Comparison of ENCODE assay signal across 12 cellular contexts in genomic region chr6:1821188-1822183, GRCh38.
A peak's percentile ranks its signal among the peaks of the same experiment; 100 is the strongest.
DNase-seq lines count a peak whose midpoint lies in the region; ATAC-seq and TF ChIP-seq lines count a peak whose summit lies in the region.
"Had no signal": no experiment of that assay in that cellular context is flagged by ENCODE, and none has a peak within 500 bp of the region (broad histone marks: within the 10 kb centered on the region; RNA-seq: fewer than 3 reads in every experiment).

No MANE protein-coding gene starts in this region.

- H4K20me1 ChIP-seq in MM.1S (ENCODE audit: insufficient read depth, low read length): no peaks in the 10 kb centered on the region

- H3K9ac ChIP-seq in MM.1S (ENCODE audit: low read length): no peak overlapping the region

- peaks cover 17% of the 10 kb centered on the region for H3K4me1 ChIP-seq in MM.1S (ENCODE audit: low read length)
- no peaks in the 10 kb centered on the region for H3K4me1 ChIP-seq in left lung

- peak overlapping the region; percentile 39; the same call in 1 of the 2 replicates for H3K27ac ChIP-seq in MM.1S (ENCODE audit: low read length)
- H3K27ac ChIP-seq in left lung: no peak overlapping the region

- H3K27me3 ChIP-seq in MM.1S (replicated peaks; ENCODE audit: insufficient read depth, low read length) (no peaks in the 10 kb centered on the region), left lung (no peaks in the 10 kb centered on the region)

- intact Hi-C loops in left lung (cut with DNase I): no loop called here

- TF ChIP-seq CTCF in MM.1S (IDR thresholded peaks at IDR 0.05; ENCODE audit: low read length) (no peak), choroid plexus epithelial cell (conservative IDR thresholded peaks at IDR 0.05; ENCODE audit: low read depth, low read length) (no peak), neural crest cell (conservative IDR thresholded peaks at IDR 0.05) (no peak), left lung (IDR thresholded peaks at IDR 0.05) (no peak)

- no peak for ATAC-seq in left lung
- ATAC-seq in HG03342 (IDR thresholded peaks at IDR 0.05; ENCODE audit: unreplicated experiment): no peak
- ATAC-seq: activated T-helper 17 cell treated with anti-CD3 and anti-CD28 coated beads, Interleukin-2, amount 50 U/mL, for 72 hours had no signal

- H3K79me2 ChIP-seq in MM.1S (ENCODE audit: low read length): no peaks in the 10 kb centered on the region

- peaks cover 7% of the 10 kb centered on the region; the same call in 1 of the 2 replicates for H3F3A ChIP-seq in MM.1S (ENCODE audit: insufficient read depth, low read length)

- no peak overlapping the region for H2AFZ ChIP-seq in MM.1S (ENCODE audit: low read length)

- DNase-seq in DMS153 treated with DMSO at 0.1 percent for 48 hours (lab: John Stamatoyannopoulos, UW; ENCODE audit: unreplicated experiment) (peak; percentile 4), MM.1S (peak; percentile 80), choroid plexus epithelial cell (ENCODE audit: low read depth) (peak; percentile 49), neural crest cell (ENCODE audit: low read depth, low spot score) (peak; percentile 23), left lung (no peak), NCI-H82 (lab: John Stamatoyannopoulos, UW) (no peak), cerebellar nuclear complex (lab: John Stamatoyannopoulos, UW) (no peak)
- DNase-seq: retina, T-helper 1 cell had no signal

- H3K9me3 Mint-ChIP-seq in neural crest cell: no peaks in the 10 kb centered on the region
- H3K9me3 Mint-ChIP-seq: activated T-helper 17 cell treated with anti-CD3 and anti-CD28 coated beads, Interleukin-2, amount 50 U/mL, for 72 hours; stimulated activated naive CD8-positive, alpha-beta T cell treated with anti-CD3 and anti-CD28 coated beads, Interleukin-15, Interleukin-2, amounts not matched to agents 100 ng/mL and 50 ng/mL, for 24 hours had no signal

- H3K4me3 ChIP-seq in MM.1S (ENCODE audit: low read length) (no peak overlapping the region), choroid plexus epithelial cell (ENCODE audit: low read depth, low read length) (peak overlapping the region; percentile 46), left lung (no peak overlapping the region)

- H3K9me3 ChIP-seq in MM.1S (replicated peaks; ENCODE audit: insufficient read depth, low read length) (no peaks in the 10 kb centered on the region), left lung (no peaks in the 10 kb centered on the region)

- peak overlapping the region; percentile 91 for H3K27ac Mint-ChIP-seq in neural crest cell (ENCODE audit: unreplicated experiment)
- H3K27ac Mint-ChIP-seq: activated T-helper 17 cell treated with anti-CD3 and anti-CD28 coated beads, Interleukin-2, amount 50 U/mL, for 72 hours; stimulated activated naive CD8-positive, alpha-beta T cell treated with anti-CD3 and anti-CD28 coated beads, Interleukin-15, Interleukin-2, amounts not matched to agents 100 ng/mL and 50 ng/mL, for 24 hours had no signal

- H3K9me2 ChIP-seq in MM.1S (replicated peaks; ENCODE audit: insufficient read depth, low read length): no peaks in the 10 kb centered on the region

- peak overlapping the region; percentile 35 for H3K4me3 Mint-ChIP-seq in neural crest cell
- H3K4me3 Mint-ChIP-seq: activated T-helper 17 cell treated with anti-CD3 and anti-CD28 coated beads, Interleukin-2, amount 50 U/mL, for 72 hours; stimulated activated naive CD8-positive, alpha-beta T cell treated with anti-CD3 and anti-CD28 coated beads, Interleukin-15, Interleukin-2, amounts not matched to agents 100 ng/mL and 50 ng/mL, for 24 hours had no signal

- H3K36me3 ChIP-seq in MM.1S (replicated peaks; ENCODE audit: insufficient read depth, low read length): no peaks in the 10 kb centered on the region
- no peaks in the 10 kb centered on the region for H3K36me3 ChIP-seq in left lung

- H3K4me1 Mint-ChIP-seq in neural crest cell: peaks cover 24% of the 10 kb centered on the region

- H3K4me2 ChIP-seq in MM.1S (ENCODE audit: low read depth, low read length): peak overlapping the region; percentile 48; the same call in 1 of the 2 replicates

- no peaks in the 10 kb centered on the region for H3K36me3 Mint-ChIP-seq in neural crest cell (ENCODE audit: low read depth)

- no peaks in the 10 kb centered on the region for H3K27me3 Mint-ChIP-seq in neural crest cell (ENCODE audit: low read depth)
- H3K27me3 Mint-ChIP-seq: activated T-helper 17 cell treated with anti-CD3 and anti-CD28 coated beads, Interleukin-2, amount 50 U/mL, for 72 hours; stimulated activated naive CD8-positive, alpha-beta T cell treated with anti-CD3 and anti-CD28 coated beads, Interleukin-15, Interleukin-2, amounts not matched to agents 100 ng/mL and 50 ng/mL, for 24 hours had no signal

Comparison
In these comparisons a context has a peak if more than half of its experiments do, and no peak if none do; other contexts are left out.
1. DNase-seq: peak in DMS153 treated with DMSO at 0.1 percent for 48 hours (single experiment), MM.1S (single experiment), choroid plexus epithelial cell (single experiment) and neural crest cell (single experiment); none in left lung (0 of 2), NCI-H82 (single experiment) and cerebellar nuclear complex (0 of 2).